ENCODE assay signal across 10 cellular contexts in the genomic region with DNA sequence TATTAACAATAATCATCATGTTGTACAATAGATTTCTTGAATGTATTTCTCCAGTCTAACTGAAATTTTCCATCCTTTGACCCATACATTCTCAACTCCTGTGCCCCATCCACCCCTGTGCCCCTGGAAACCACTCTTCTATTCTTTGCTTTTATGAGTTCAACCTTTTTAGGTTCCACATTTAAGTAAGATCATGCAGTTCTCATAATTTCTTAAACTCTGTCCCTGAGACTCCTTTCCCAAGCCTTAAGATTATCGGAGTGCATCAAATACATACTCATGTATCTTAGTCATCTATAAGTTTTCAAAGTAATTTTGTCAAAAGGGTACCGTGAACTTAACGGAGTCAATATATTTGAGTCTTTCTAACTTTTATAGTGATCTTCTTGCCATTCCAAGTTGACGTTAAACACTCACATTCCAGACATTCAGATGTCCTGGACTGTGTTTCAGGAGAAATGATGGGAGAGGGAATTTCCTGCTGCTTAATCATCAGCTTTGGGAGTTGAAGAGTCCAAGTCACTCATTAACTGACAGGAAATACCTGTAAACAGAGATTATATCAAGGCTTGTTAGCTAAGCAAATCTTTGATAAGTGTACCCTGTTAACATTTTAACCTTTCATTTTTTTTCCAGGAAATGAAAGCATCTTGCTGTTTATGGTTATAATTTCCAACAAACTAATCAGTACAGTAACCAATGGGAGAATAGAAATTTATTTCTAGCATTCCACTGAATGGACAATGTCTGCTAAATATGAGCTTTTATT.
DNase-seq lines count a peak whose midpoint lies in the region; ATAC-seq and TF ChIP-seq lines count a peak whose summit lies in the region.
"Had no signal": no experiment of that assay in that cellular context is flagged by ENCODE, and none has a peak within 500 bp of the region (broad histone marks: within the 10 kb centered on the region; RNA-seq: fewer than 3 reads in every experiment).

No MANE protein-coding gene starts in this region.

- no peak for TF ChIP-seq CTCF in heart right ventricle (IDR thresholded peaks at IDR 0.05)
- no peak for TF ChIP-seq CTCF in right atrium auricular region (IDR thresholded peaks at IDR 0.05)

- H3K27me3 ChIP-seq in heart right ventricle, result no peaks in the 10 kb centered on the region
- no peaks in the 10 kb centered on the region for H3K27me3 ChIP-seq in right atrium auricular region

- ATAC-seq in heart right ventricle, result peak in 7 of 8 donors; percentile 25 to 65 (median 52)
- peak; percentile 72 for ATAC-seq in left colon
- no peak for ATAC-seq in HG03439 (IDR thresholded peaks at IDR 0.05; ENCODE audit: unreplicated experiment)
- no peak for ATAC-seq in HG03159 (IDR thresholded peaks at IDR 0.05; ENCODE audit: unreplicated experiment)

- H3K9me3 ChIP-seq in heart right ventricle (no peaks in the 10 kb centered on the region), right atrium auricular region (no peaks in the 10 kb centered on the region)

- H3K4me1 ChIP-seq in heart right ventricle (peaks cover 0 to 41% (median 19%) of the 10 kb centered on the region in 9 donors), right atrium auricular region (peaks cover 0 to 13% of the 10 kb centered on the region in 2 donors)

- intact Hi-C loops in heart right ventricle (cut with DNase I) (no loop called here), left colon (cut with DNase I, micrococcal nuclease) (no loop called here)

- DNase-seq in heart right ventricle, result no peak
- DNase-seq in right atrium auricular region (ENCODE audit: low spot score), result no peak
- peak; percentile 92 for DNase-seq in amniotic epithelial cell (ENCODE audit: low read depth)
- DNase-seq in left colon, result no peak
- DNase-seq in NCI-H1694 (lab: John Stamatoyannopoulos, UW), result no peak
- DNase-seq in NCI-H2171 (lab: John Stamatoyannopoulos, UW), result no peak
- DNase-seq: NCI-H1092, posterior cingulate gyrus had no signal

- H3K27ac ChIP-seq in heart right ventricle (peak overlapping the region in 1 of 10 donors; percentile 34), right atrium auricular region (no peak overlapping the region)

- no peak overlapping the region for H3K4me3 ChIP-seq in heart right ventricle
- no peak overlapping the region for H3K4me3 ChIP-seq in right atrium auricular region

- H3K36me3 ChIP-seq in heart right ventricle, result no peaks in the 10 kb centered on the region
- H3K36me3 ChIP-seq in right atrium auricular region, result no peaks in the 10 kb centered on the region

- 30 to 34% methylated on average over 4 of the region's 4 CpGs for WGBS in heart right ventricle, 2 donors

Comparison
In these comparisons a context has a peak if more than half of its experiments do, and no peak if none do; other contexts are left out.
1. ATAC-seq: peak in heart right ventricle (7 of 8) and left colon (single experiment); none in HG03439 (single experiment) and HG03159 (single experiment).